In the genomic region with DNA sequence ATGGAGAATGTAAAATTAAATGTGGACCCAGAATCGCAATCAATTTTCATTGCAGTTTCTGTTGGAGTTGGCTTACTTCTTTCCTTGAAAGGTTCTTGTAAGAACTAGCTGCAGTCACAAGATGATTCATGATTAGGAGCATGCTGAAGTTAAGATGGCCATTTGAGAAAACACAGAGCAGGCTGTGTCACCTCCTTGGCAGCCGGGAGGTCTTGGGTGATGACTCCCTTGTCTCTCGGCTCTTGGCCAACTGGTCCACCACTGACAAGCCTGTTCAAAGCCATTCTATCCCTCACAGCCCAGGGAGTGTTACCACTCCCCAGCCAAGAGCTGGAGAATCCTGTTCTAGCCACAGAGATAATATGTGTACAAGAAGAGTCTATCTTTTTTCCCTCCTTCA, we compare ENCODE assay signal across 10 cellular contexts. TPM values are rescaled to one million over a fixed set of nuclear protein-coding genes. Genes with fewer than 3 reads are reported as not detected.
DNase-seq lines count a peak whose midpoint lies in the region; ATAC-seq, FAIRE-seq and TF ChIP-seq lines count a peak whose summit lies in the region.
"Had no signal": no experiment of that assay in that cellular context is flagged by ENCODE, and none has a peak within 500 bp of the region (broad histone marks: within the 10 kb centered on the region; RNA-seq: fewer than 3 reads in every experiment).

No MANE protein-coding gene starts in this region.

- H3K9me3 ChIP-seq in A549 (no peaks in the 10 kb centered on the region), PC-9 (ENCODE audit: insufficient read depth, low read depth) (no peaks in the 10 kb centered on the region), osteoblast (ENCODE audit: low read depth, low read length) (no peaks in the 10 kb centered on the region), tibial nerve (no peaks in the 10 kb centered on the region)

- H3K4me2 ChIP-seq in A549, result peak overlapping the region; percentile 68
- peak overlapping the region; percentile 66 for H3K4me2 ChIP-seq in PC-9
- peak overlapping the region; percentile 43 for H3K4me2 ChIP-seq in osteoblast (ENCODE audit: insufficient read depth, low read length)

- WGBS in A549 (ENCODE audit: missing lambda C conversion rate), result 4% methylated on average over 3 of the region's 3 CpGs
- WGBS in tibial nerve, 2 donors, result 39 to 42% methylated on average over 3 of the region's 3 CpGs

- H4K20me1 ChIP-seq in PC-9 (ENCODE audit: insufficient read depth) (no peaks in the 10 kb centered on the region), osteoblast (ENCODE audit: insufficient read depth, low read length) (no peaks in the 10 kb centered on the region)

- intact Hi-C loops in PC-9 (cut with micrococcal nuclease; ENCODE audit: unreplicated experiment), result no loop called here

- H3K79me2 ChIP-seq in PC-9 (ENCODE audit: low read depth), result no peaks in the 10 kb centered on the region
- no peaks in the 10 kb centered on the region for H3K79me2 ChIP-seq in osteoblast (ENCODE audit: insufficient read depth, low read length)

- H3K27ac ChIP-seq in A549 (peak overlapping the region; percentile 72 to 84), PC-9 (peak overlapping the region; percentile 93), osteoblast (ENCODE audit: low read depth, low read length) (peak overlapping the region; percentile 72), tibial nerve (peak overlapping the region in 2 of 4 donors; percentile 36 to 70)

- POLR2A ChIA-PET in A549 (lab: Yijun Ruan, JAX) (no interaction called here), PC-9 (lab: Charles Lee; ENCODE audit: unreplicated experiment) (no interaction called here)

- BruUV-seq in PC-9 (replicated peaks; lab: Mats Ljungman, UMichigan), result no TSS peak

- peak; percentile 42 to 71; a peak in 5 of 6 replicates for ATAC-seq in A549
- ATAC-seq in GM18909 (IDR thresholded peaks at IDR 0.05; ENCODE audit: poor library complexity, unreplicated experiment), result no peak

- TF ChIP-seq RAD21 in A549 (conservative IDR thresholded peaks at IDR 0.05 in 1 of 2, IDR thresholded peaks at IDR 0.05 in 1 of 2), result no peak; a peak in 1 of 5 replicates

- CTCF ChIA-PET in A549 (lab: Yijun Ruan, JAX) (interaction anchor here (0.6 to 1.6 kb wide), 4 partner anchors 14 to 167 kb away, joined by 3 to 4 read pairs (median 3); no protein-coding TSS in a partner anchor), PC-9 (lab: Charles Lee) (interaction anchor here (0.6 kb wide), 2 partner anchors 129 to 728 kb away, joined by 3 to 5 read pairs; no protein-coding TSS in a partner anchor)

- H3K4me3 ChIP-seq in A549 (no peak overlapping the region), PC-9 (no peak overlapping the region), osteoblast (ENCODE audit: insufficient read depth, low read length) (no peak overlapping the region), tibial nerve (no peak overlapping the region)

- peak overlapping the region; percentile 20; the same call in 1 of the 2 replicates for H2AFZ ChIP-seq in PC-9
- no peak overlapping the region for H2AFZ ChIP-seq in osteoblast (ENCODE audit: low read length)

- H3K27me3 ChIP-seq in PC-9 (ENCODE audit: insufficient read depth, low read depth) (no peaks in the 10 kb centered on the region), osteoblast (ENCODE audit: insufficient read depth, low read length) (no peaks in the 10 kb centered on the region), tibial nerve (no peaks in the 10 kb centered on the region)

- peak in 1 of 2 experiments; percentile 18; a peak in 1 of 5 replicates for TF ChIP-seq EP300 in A549 (IDR thresholded peaks at IDR 0.05)
- TF ChIP-seq EP300 in tibial nerve (IDR thresholded peaks at IDR 0.05), result no peak

- TF ChIP-seq POLR2A in A549 (IDR thresholded peaks at IDR 0.05; ENCODE audit: low read length) (no peak), tibial nerve (IDR thresholded peaks at IDR 0.05) (no peak)

- H3K4me1 ChIP-seq in A549 (peaks cover 56% of the 10 kb centered on the region), PC-9 (replicated peaks; ENCODE audit: insufficient read depth) (peaks cover 72% of the 10 kb centered on the region), osteoblast (ENCODE audit: insufficient read depth, low read length) (peaks cover 45% of the 10 kb centered on the region), tibial nerve (peaks cover 0 to 10% (median 0%) of the 10 kb centered on the region in 4 donors)

- H3K36me3 ChIP-seq in PC-9 (ENCODE audit: low read depth), result no peaks in the 10 kb centered on the region
- no peaks in the 10 kb centered on the region for H3K36me3 ChIP-seq in osteoblast (ENCODE audit: insufficient read depth, low read length)
- no peaks in the 10 kb centered on the region for H3K36me3 ChIP-seq in tibial nerve

- peaks cover 66% of the 10 kb centered on the region for H3F3A ChIP-seq in PC-9 (ENCODE audit: insufficient read depth, low read depth)

- peak; percentile 49 to 71 for DNase-seq in A549 (ENCODE audit: low read depth in 1 of 2, low spot score in 1 of 2)
- peak; percentile 81 to 95 for DNase-seq in PC-9
- DNase-seq in fibroblast of gingiva (ENCODE audit: low read depth), result peak; percentile 72
- DNase-seq in osteoblast (ENCODE audit: insufficient read length, low spot score, missing footprints), result peak; percentile 95
- no peak for DNase-seq in NOMO-1 treated with DMSO at 0.1 percent for 48 hours (lab: John Stamatoyannopoulos, UW; ENCODE audit: unreplicated experiment)
- no peak for DNase-seq in tibial nerve (ENCODE audit: low spot score in 2 of 2)
- DNase-seq in stimulated activated CD4-positive, alpha-beta T cell treated with anti-CD3 and anti-CD28 coated beads, Interleukin-2, amount 100 ng/mL, for 48 hours, result no peak
- DNase-seq: AML-193 had no signal

- FAIRE-seq in A549 (lab: Jason Lieb, UNC), result no peak
- FAIRE-seq: GM18507 had no signal

- H3K9me2 ChIP-seq in PC-9 (ENCODE audit: insufficient read depth), result no peaks in the 10 kb centered on the region

- no peak for TF ChIP-seq CTCF in A549 (IDR thresholded peaks at IDR 0.05)
- TF ChIP-seq CTCF in PC-9 (conservative IDR thresholded peaks at IDR 0.05), result no peak
- no peak for TF ChIP-seq CTCF in osteoblast (IDR thresholded peaks at IDR 0.05; ENCODE audit: extremely low read depth, low read depth, low read length)
- no peak for TF ChIP-seq CTCF in tibial nerve (IDR thresholded peaks at IDR 0.05)

TF ChIP-seq in A549, 52 proteins besides CTCF, POLR2A, EP300 and RAD21:
- TF ChIP-seq JUNB (IDR thresholded peaks at IDR 0.05) (peak; percentile 52), FOSL2 (IDR thresholded peaks at IDR 0.05) (peak; percentile 28; the same call in 1 of the 2 replicates), FOSL2 (CRISPR knock-in tag; IDR thresholded peaks at IDR 0.05) (peak; percentile 53; the same call in 1 of the 2 replicates), MAX (IDR thresholded peaks at IDR 0.05) (peak; percentile 25; the same call in 1 of the 2 replicates), SREBF2 (IDR thresholded peaks at IDR 0.05) (no peak)
TF ChIP-seq in A549: peak in this region for 3.

RNA-seq across cellular contexts. Expression of gene OPTC, which starts 40.6 kb away (rescaled TPM):
- polyA plus RNA-seq in A549 (2011; rRNA removed), result not detected in 2 replicates
- polyA plus RNA-seq in A549 (2012; cell fraction: cytosol; rRNA removed), result not detected in 2 replicates
- polyA plus RNA-seq in A549 (2012; cell fraction: nucleus; rRNA removed), result not detected in 2 replicates
- not detected in 3 replicates for polyA plus RNA-seq in A549 (2017; fragmentation: RNase III; extraction: RNeasy Plus Mini Kit Qiagen cat#74134 plus additional on column Dnase treatment)
- not detected in 2 replicates for polyA minus RNA-seq in A549 (2011; rRNA and poly(A)+ RNA removed)
- total RNA-seq in PC-9 (2021), result not detected in 2 replicates
- total RNA-seq in osteoblast, result not detected in 2 replicates
- not detected for total RNA-seq in tibial nerve

RNA-seq across cellular contexts. Expression of gene PRELP, which starts 58.9 kb away (rescaled TPM):
- polyA plus RNA-seq in A549 (2011; rRNA removed) (not detected in 2 replicates), A549 (2017; fragmentation: RNase III; extraction: RNeasy Plus Mini Kit Qiagen cat#74134 plus additional on column Dnase treatment) (not detected in 3 replicates)
- polyA plus RNA-seq in A549 (2012; cell fraction: cytosol; rRNA removed), result not detected in 2 replicates
- 0.01 TPM in 1 of 2 replicates, not detected in the other for polyA plus RNA-seq in A549 (2012; cell fraction: nucleus; rRNA removed)
- not detected in 2 replicates for polyA minus RNA-seq in A549 (2011; rRNA and poly(A)+ RNA removed)
- total RNA-seq in PC-9 (2021) (not detected in 2 replicates), osteoblast (0.29 and 0.36 TPM in 2 replicates), tibial nerve (100 to 1,000 TPM; 108 to 291 (median 153) TPM)

Comparison
In these comparisons a context has a peak if more than half of its experiments do, and no peak if none do; other contexts are left out.
1. DNase-seq: peak in A549 (2 of 2), PC-9 (2 of 2), fibroblast of gingiva (single experiment) and osteoblast (single experiment); none in NOMO-1 treated with DMSO at 0.1 percent for 48 hours (single experiment), tibial nerve (0 of 2) and stimulated activated CD4-positive, alpha-beta T cell treated with anti-CD3 and anti-CD28 coated beads, Interleukin-2, amount 100 ng/mL, for 48 hours (0 of 2).
2. RNA of gene PRELP, which starts 58.9 kb away (total RNA-seq): 108 to 291 TPM in tibial nerve; 0.29 to 0.36 TPM in osteoblast and not detected in PC-9; every median in the first group is over 10 times any median in the second.
3. Peak in every context shown above with its lines, with median percentiles within 50 percentile points of each other: H3K4me2 ChIP-seq.